Comparison of ENCODE assay signal across 14 cellular contexts in genomic region chr1:229300099-229300757, GRCh38. TPM values are rescaled to one million over a fixed set of nuclear protein-coding genes. Genes with fewer than 3 reads are reported as not detected.
A peak's percentile ranks its signal among the peaks of the same experiment; 100 is the strongest.
DNase-seq lines count a peak whose midpoint lies in the region; ATAC-seq, FAIRE-seq and TF ChIP-seq lines count a peak whose summit lies in the region.
"Had no signal": no experiment of that assay in that cellular context is flagged by ENCODE, and none has a peak within 500 bp of the region (broad histone marks: within the 10 kb centered on the region; RNA-seq: fewer than 3 reads in every experiment).

No MANE protein-coding gene starts in this region.

- no peak overlapping the region for H4K8ac ChIP-seq in mesenchymal stem cell (ENCODE audit: low read length)

- no peak for TF ChIP-seq RAD21 in A549 (conservative IDR thresholded peaks at IDR 0.05 in 1 of 2, IDR thresholded peaks at IDR 0.05 in 1 of 2)

- no peak for TF ChIP-seq POLR2A in A549 (IDR thresholded peaks at IDR 0.05; ENCODE audit: low read length)

- no peak for TF ChIP-seq EP300 in A549 (IDR thresholded peaks at IDR 0.05)

- TF ChIP-seq CTCF in A549 (IDR thresholded peaks at IDR 0.05): no peak

- no peak overlapping the region for H2AK5ac ChIP-seq in mesenchymal stem cell (ENCODE audit: low read length, severe bottlenecking)

- no peak overlapping the region for H3K14ac ChIP-seq in mesenchymal stem cell (ENCODE audit: low read length in 2 of 2)

- 88% methylated on average over 6 of the region's 6 CpGs for WGBS in A549 (ENCODE audit: missing lambda C conversion rate)
- 90% methylated on average over 6 of the region's 6 CpGs for WGBS in mesenchymal stem cell

- H2AFZ ChIP-seq in mesenchymal stem cell (ENCODE audit: low read depth, low read length): no peak overlapping the region

- no peaks in the 10 kb centered on the region for H3K27me3 ChIP-seq in mesenchymal stem cell (ENCODE audit: control insufficient read depth in 1 of 2, insufficient read depth in 1 of 2, low read length in 2 of 2)

- H3K18ac ChIP-seq in mesenchymal stem cell (ENCODE audit: low read depth in 1 of 2, low read length in 2 of 2): no peak overlapping the region

- ATAC-seq in A549: no peak
- ATAC-seq in Right ventricle myocardium superior (ENCODE audit: poor library complexity): no peak

- peaks cover 12% of the 10 kb centered on the region for H3K79me1 ChIP-seq in mesenchymal stem cell (replicated peaks; ENCODE audit: low read length, poor library complexity, severe bottlenecking)

- no peak overlapping the region for H3K4me2 ChIP-seq in A549
- no peak overlapping the region for H3K4me2 ChIP-seq in mesenchymal stem cell (ENCODE audit: low read length, poor library complexity, severe bottlenecking)

- H3K23ac ChIP-seq in mesenchymal stem cell (ENCODE audit: low read length in 2 of 2): no peak overlapping the region

- no peak overlapping the region for H4K91ac ChIP-seq in mesenchymal stem cell (ENCODE audit: low read length)

- no peaks in the 10 kb centered on the region for H3K9me3 ChIP-seq in A549
- no peaks in the 10 kb centered on the region for H3K9me3 ChIP-seq in mesenchymal stem cell (ENCODE audit: control insufficient read depth, low read length)

- POLR2A ChIA-PET in A549 (lab: Yijun Ruan, JAX): no interaction called here

- no peaks in the 10 kb centered on the region for H3K4me1 ChIP-seq in A549
- H3K4me1 ChIP-seq in mesenchymal stem cell (ENCODE audit: control insufficient read depth, insufficient read depth, low read depth, low read length): peaks cover 5% of the 10 kb centered on the region

- DNase-seq in A172 (ENCODE audit: low spot score) (peak; percentile 30), A549 (ENCODE audit: low read depth in 1 of 2, low spot score in 1 of 2) (no peak), M059J (ENCODE audit: low read depth) (peak; percentile 17), kidney tubule cell (ENCODE audit: low spot score) (peak; percentile 42), mesenchymal stem cell (no peak), Right ventricle myocardium superior (no peak)
- DNase-seq in activated effector memory CD4-positive, alpha-beta T cell treated with Interleukin-2 at 50 U/mL for 16 hours: no peak
- DNase-seq in activated CD4-positive, CD25-positive, alpha-beta regulatory T cell treated with anti-CD3 and anti-CD28 coated beads, Interleukin-2, amount 50 U/mL, for 72 hours: no peak
- DNase-seq: NCI-H1105 treated with DMSO at 0.1 percent for 48 hours, NCI-H1694, NCI-H2081 treated with DMSO at 0.1 percent for 48 hours, SIG-M5 had no signal

- no peak overlapping the region for H2BK5ac ChIP-seq in mesenchymal stem cell (ENCODE audit: low read depth, low read length, poor library complexity, severe bottlenecking)

- no peak overlapping the region for H3K27ac ChIP-seq in A549
- no peak overlapping the region for H3K27ac ChIP-seq in mesenchymal stem cell (ENCODE audit: low read length, poor library complexity, severe bottlenecking)

- H3K9ac ChIP-seq in mesenchymal stem cell (ENCODE audit: low read length): no peak overlapping the region

- CTCF ChIA-PET in A549 (lab: Yijun Ruan, JAX): interaction anchor here (1.2 to 1.5 kb wide), 4 partner anchors 26 to 42 kb away, joined by 3 to 4 read pairs (median 3); no protein-coding TSS in a partner anchor

- H3K4ac ChIP-seq in mesenchymal stem cell (ENCODE audit: low read depth in 1 of 2, low read length in 2 of 2): no peak overlapping the region

- FAIRE-seq in A549 (lab: Jason Lieb, UNC): no peak
- FAIRE-seq: G401.6, H1 had no signal

- H3K36me3 ChIP-seq in mesenchymal stem cell (ENCODE audit: control insufficient read depth in 1 of 2, insufficient read depth in 2 of 2, low read depth in 1 of 2, low read length in 2 of 2): peaks cover 20 to 84% of the 10 kb centered on the region in 2 experiments

- no peak overlapping the region for H2BK12ac ChIP-seq in mesenchymal stem cell (ENCODE audit: low read length in 2 of 2)

- H2BK120ac ChIP-seq in mesenchymal stem cell (ENCODE audit: low read depth, low read length): no peak overlapping the region

- no peak overlapping the region for H2BK15ac ChIP-seq in mesenchymal stem cell (ENCODE audit: low read depth, poor library complexity, severe bottlenecking)

- intact Hi-C loops in Right ventricle myocardium superior (cut with DNase I): no loop called here

- H3K4me3 ChIP-seq in A549 (no peak overlapping the region), mesenchymal stem cell (ENCODE audit: insufficient read depth in 1 of 2, low read depth in 1 of 2, low read length in 2 of 2) (no peak overlapping the region)

TF ChIP-seq in A549, 52 proteins besides CTCF, POLR2A, EP300 and RAD21:
- TF ChIP-seq FOSL2 (IDR thresholded peaks at IDR 0.05): no peak
- peak; percentile 9; the same call in 1 of the 2 replicates for TF ChIP-seq FOSL2 (CRISPR knock-in tag; IDR thresholded peaks at IDR 0.05)
- TF ChIP-seq ATOH8 (CRISPR knock-in tag; IDR thresholded peaks at IDR 0.05; ENCODE audit: low read depth): no peak
- TF ChIP-seq NR3C1 (IDR thresholded peaks at IDR 0.05): no peak
- no peak for TF ChIP-seq CBX8 (IDR thresholded peaks at IDR 0.05)
- TF ChIP-seq, protein P1, sequence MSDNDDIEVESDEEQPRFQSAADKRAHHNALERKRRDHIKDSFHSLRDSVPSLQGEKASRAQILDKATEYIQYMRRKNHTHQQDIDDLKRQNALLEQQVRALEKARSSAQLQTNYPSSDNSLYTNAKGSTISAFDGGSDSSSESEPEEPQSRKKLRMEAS (IDR thresholded peaks at IDR 0.05): no peak
- no peak for TF ChIP-seq CHD4 (IDR thresholded peaks at IDR 0.05; ENCODE audit: borderline replicate concordance)

RNA-seq across cellular contexts. Expression of gene RAB4A, which starts 29.3 kb away (rescaled TPM):
- 48.5 and 61.5 TPM in 2 replicates for total RNA-seq in A172 (2014; rRNA removed; shearing (Covaris generic))
- polyA plus RNA-seq in A549 (2011; rRNA removed) (20.6 and 38.4 TPM in 2 replicates), A549 (2017; fragmentation: RNase III; extraction: RNeasy Plus Mini Kit Qiagen cat#74134 plus additional on column Dnase treatment) (31.0 to 31.7 TPM (median 31.5 TPM) in 3 replicates)
- polyA plus RNA-seq in A549 (2012; cell fraction: cytosol; rRNA removed): 20.2 and 22.2 TPM in 2 replicates
- 10.3 and 11.0 TPM in 2 replicates for polyA plus RNA-seq in A549 (2012; cell fraction: nucleus; rRNA removed)
- polyA minus RNA-seq in A549 (2011; rRNA and poly(A)+ RNA removed): 5.3 and 6.3 TPM in 2 replicates
- total RNA-seq in M059J (2014; rRNA removed; shearing (Covaris generic)): 8.0 and 18.5 TPM in 2 replicates
- 24.2 TPM for polyA plus RNA-seq in mesenchymal stem cell (2013, experiment 1 of 2)
- polyA plus RNA-seq in mesenchymal stem cell (2013, experiment 2 of 2): 24.7 TPM
- total RNA-seq in Right ventricle myocardium superior: 103 TPM

RNA-seq across cellular contexts. Expression of gene CCSAP, which starts 42.6 kb away (rescaled TPM):
- 31.0 and 33.5 TPM in 2 replicates for total RNA-seq in A172 (2014; rRNA removed; shearing (Covaris generic))
- 7.2 and 9.1 TPM in 2 replicates for polyA plus RNA-seq in A549 (2011; rRNA removed)
- 1.6 TPM in 2 replicates for polyA plus RNA-seq in A549 (2012; cell fraction: cytosol; rRNA removed)
- 1.1 and 2.1 TPM in 2 replicates for polyA plus RNA-seq in A549 (2012; cell fraction: nucleus; rRNA removed)
- polyA plus RNA-seq in A549 (2017; fragmentation: RNase III; extraction: RNeasy Plus Mini Kit Qiagen cat#74134 plus additional on column Dnase treatment): 6.1 to 6.4 TPM (median 6.1 TPM) in 3 replicates
- 4.6 and 4.8 TPM in 2 replicates for polyA minus RNA-seq in A549 (2011; rRNA and poly(A)+ RNA removed)
- total RNA-seq in M059J (2014; rRNA removed; shearing (Covaris generic)): 9.7 and 15.9 TPM in 2 replicates
- polyA plus RNA-seq in mesenchymal stem cell (2013, experiment 1 of 2): 4.4 TPM
- 4.4 TPM for polyA plus RNA-seq in mesenchymal stem cell (2013, experiment 2 of 2)
- 1.8 TPM for total RNA-seq in Right ventricle myocardium superior

Comparison
In these comparisons a context has a peak if more than half of its experiments do, and no peak if none do; other contexts are left out.
1. DNase-seq: peak in A172 (single experiment), M059J (single experiment) and kidney tubule cell (single experiment); none in A549 (0 of 2), activated effector memory CD4-positive, alpha-beta T cell treated with Interleukin-2 at 50 U/mL for 16 hours (single experiment), mesenchymal stem cell (single experiment), activated CD4-positive, CD25-positive, alpha-beta regulatory T cell treated with anti-CD3 and anti-CD28 coated beads, Interleukin-2, amount 50 U/mL, for 72 hours (single experiment) and Right ventricle myocardium superior (single experiment).